10 cellular contexts compared by ENCODE assay signal in the genomic region with DNA sequence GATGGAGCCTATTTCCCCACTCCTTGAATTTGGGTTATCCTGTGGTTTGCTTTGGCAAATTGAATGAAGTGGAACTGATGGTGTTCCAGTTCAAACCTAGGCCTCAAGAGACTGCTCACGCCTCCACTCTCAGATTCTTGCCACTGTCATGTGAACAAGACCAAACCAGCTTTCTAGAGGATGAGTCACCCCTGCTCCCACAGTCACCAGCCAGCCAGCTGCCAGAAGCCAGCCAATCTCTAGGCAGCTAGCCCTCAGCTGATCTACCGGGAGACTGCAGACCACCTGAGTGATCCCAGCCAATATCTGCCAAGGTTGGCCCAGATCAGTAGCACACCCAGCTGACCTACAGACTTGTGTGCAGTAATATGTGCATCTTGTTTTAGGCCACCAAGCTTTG.
DNase-seq lines count a peak whose midpoint lies in the region; ATAC-seq lines count a peak whose summit lies in the region.
"Had no signal": no experiment of that assay in that cellular context is flagged by ENCODE, and none has a peak within 500 bp of the region (broad histone marks: within the 10 kb centered on the region; RNA-seq: fewer than 3 reads in every experiment).

No MANE protein-coding gene starts in this region.

- ATAC-seq in GM18867 (IDR thresholded peaks at IDR 0.05; ENCODE audit: unreplicated experiment): no peak

- DNase-seq in ELR (ENCODE audit: low read depth): peak; percentile 11
- DNase-seq in HK-2 (ENCODE audit: unreplicated experiment): peak; percentile 56
- peak; percentile 35 for DNase-seq in astrocyte of the hippocampus (ENCODE audit: low read depth, low spot score)
- peak; percentile 7 for DNase-seq in myocyte (ENCODE audit: low read depth)
- no peak for DNase-seq in NCI-H1105 (lab: John Stamatoyannopoulos, UW)
- no peak for DNase-seq in NCI-H2081 treated with DMSO at 0.1 percent for 48 hours (lab: John Stamatoyannopoulos, UW)
- no peak for DNase-seq in NOMO-1 treated with dmso at 0.1 percent for 144 hours (lab: John Stamatoyannopoulos, UW; ENCODE audit: unreplicated experiment)
- DNase-seq: DMS79, uterus had no signal

Comparison
In these comparisons a context has a peak if more than half of its experiments do, and no peak if none do; other contexts are left out.
1. DNase-seq: peak in ELR (single experiment), HK-2 (single experiment), astrocyte of the hippocampus (single experiment) and myocyte (single experiment); none in NCI-H1105 (single experiment), NCI-H2081 treated with DMSO at 0.1 percent for 48 hours (single experiment) and NOMO-1 treated with dmso at 0.1 percent for 144 hours (single experiment).